Comparison of ENCODE assay signal across 14 cellular contexts in the genomic region with DNA sequence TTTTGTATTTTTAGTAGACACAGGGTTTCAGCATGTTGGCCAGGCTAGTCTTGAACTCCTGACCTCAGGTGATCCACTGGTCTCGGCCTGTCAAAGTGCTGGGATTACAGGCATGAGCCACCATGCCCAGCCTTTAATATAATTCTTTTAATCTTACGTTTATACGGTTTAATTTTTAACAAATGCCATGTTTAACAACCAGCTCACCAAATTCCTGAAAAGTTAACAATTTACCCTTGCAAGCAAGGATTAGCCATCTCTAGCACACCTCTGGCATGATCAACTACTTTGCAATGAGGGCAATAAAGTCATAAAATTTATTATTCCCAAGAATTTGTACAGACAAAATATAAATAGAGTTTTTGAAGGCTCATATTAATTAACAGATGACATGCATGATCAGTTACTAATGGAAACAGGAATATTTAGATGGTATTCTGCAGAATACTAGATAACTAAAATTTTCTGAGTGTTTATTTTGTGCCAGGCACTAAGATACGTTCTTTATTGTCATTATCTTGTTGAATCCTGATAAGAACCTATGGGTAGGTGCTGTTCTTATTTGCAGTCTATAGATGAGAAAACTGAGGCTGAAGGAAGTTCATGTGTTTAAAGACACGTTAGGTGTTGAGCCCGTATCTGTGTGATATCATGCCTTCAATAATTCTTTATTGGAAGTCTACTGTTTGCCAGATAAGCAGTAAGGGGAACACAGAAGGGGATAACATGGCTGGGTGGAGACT.
"Had no signal": no experiment of that assay in that cellular context is flagged by ENCODE, and none has a peak within 500 bp of the region (broad histone marks: within the 10 kb centered on the region; RNA-seq: fewer than 3 reads in every experiment).

No MANE protein-coding gene starts in this region.

- H3K4me1 ChIP-seq: left ventricle myocardium inferior had no signal

- H3K27ac Mint-ChIP-seq: activated naive CD4-positive, alpha-beta T cell treated with anti-CD3 and anti-CD28 coated beads, Interleukin-2, amount 50 U/mL, for 72 hours; stimulated activated naive CD8-positive, alpha-beta T cell treated with anti-CD3 and anti-CD28 coated beads, Interleukin-15, Interleukin-2, amounts not matched to agents 100 ng/mL and 50 ng/mL, for 24 hours had no signal

- H3K9me3 ChIP-seq: left ventricle myocardium inferior, thoracic aorta had no signal

- H3K36me3 Mint-ChIP-seq: activated naive CD4-positive, alpha-beta T cell treated with anti-CD3 and anti-CD28 coated beads, Interleukin-2, amount 50 U/mL, for 72 hours had no signal

- H3K4me3 ChIP-seq: dorsolateral prefrontal cortex, left ventricle myocardium inferior, thoracic aorta had no signal

- H3K36me3 ChIP-seq: brain microvascular endothelial cell, left ventricle myocardium inferior, thoracic aorta, WERI-Rb-1 had no signal

- DNase-seq: activated CD4-positive, alpha-beta T cell treated with anti-CD3 and anti-CD28 coated beads, Interleukin-2, amount 50 U/mL, for 1 hour; amygdala; dorsolateral prefrontal cortex; left ventricle myocardium inferior; mesendoderm; stimulated activated CD4-positive, alpha-beta T cell treated with anti-CD3 and anti-CD28 coated beads, Interleukin-15, amount 100 ng/mL, for 24 hours; stimulated activated CD4-positive, alpha-beta T cell treated with anti-CD3 and anti-CD28 coated beads, Interleukin-4, amount 100 ng/mL, for 24 hours; T1000; WERI-Rb-1 had no signal

- H3K9me3 Mint-ChIP-seq: activated naive CD4-positive, alpha-beta T cell treated with anti-CD3 and anti-CD28 coated beads, Interleukin-2, amount 50 U/mL, for 72 hours; stimulated activated naive CD8-positive, alpha-beta T cell treated with anti-CD3 and anti-CD28 coated beads, Interleukin-15, Interleukin-2, amounts not matched to agents 100 ng/mL and 50 ng/mL, for 24 hours had no signal

- H3K4me3 Mint-ChIP-seq: stimulated activated naive CD8-positive, alpha-beta T cell treated with anti-CD3 and anti-CD28 coated beads, Interleukin-15, Interleukin-2, amounts not matched to agents 100 ng/mL and 50 ng/mL, for 24 hours had no signal

- H3K27ac ChIP-seq: brain microvascular endothelial cell, dorsolateral prefrontal cortex, thoracic aorta, WERI-Rb-1 had no signal

- H3K27me3 ChIP-seq: brain microvascular endothelial cell had no signal

- ATAC-seq: esophagus mucosa had no signal
